2 cellular contexts compared by ENCODE assay signal in genomic region chr7:20786779-20787651, GRCh38.
A peak's percentile ranks its signal among the peaks of the same experiment; 100 is the strongest.
TF ChIP-seq lines count a peak whose summit lies in the region.

Gene SP8 (minus strand): TSS chr7:20786886. CDS start chr7:20786798, 88 bp downstream.

TF ChIP-seq in A549, 52 proteins besides CTCF, POLR2A, EP300 and RAD21 (continued from another document):
- no peak for TF ChIP-seq HMGXB4 (CRISPR knock-in tag; IDR thresholded peaks at IDR 0.05; ENCODE audit: borderline replicate concordance)

TF ChIP-seq in K562, 482 proteins besides CTCF, POLR2A, EP300 and RAD21 (continued from another document and continues in another):
- TF ChIP-seq BRD9 (IDR thresholded peaks at IDR 0.05; ENCODE audit: low read depth, partially characterized antibody) (peak; percentile 50), NUFIP1 (IDR thresholded peaks at IDR 0.05; ENCODE audit: partially characterized antibody) (no peak), BRD4 (IDR thresholded peaks at IDR 0.05) (no peak), MLX (CRISPR knock-in tag; conservative IDR thresholded peaks at IDR 0.05) (no peak), GABPA (tag; conservative IDR thresholded peaks at IDR 0.05; ENCODE audit: low read depth) (no peak), ZNF134 (CRISPR knock-in tag; conservative IDR thresholded peaks at IDR 0.05) (no peak), E2F1 (CRISPR knock-in tag; IDR thresholded peaks at IDR 0.05) (peak; percentile 58; the same call in 1 of the 2 replicates), PHF20 (IDR thresholded peaks at IDR 0.05; ENCODE audit: partially characterized antibody) (peak; percentile 84), ELF2 (CRISPR knock-in tag; IDR thresholded peaks at IDR 0.05) (no peak), E2F3 (CRISPR knock-in tag; IDR thresholded peaks at IDR 0.05) (no peak), ELK3 (CRISPR knock-in tag; IDR thresholded peaks at IDR 0.05) (no peak), CREM (IDR thresholded peaks at IDR 0.05; ENCODE audit: low read depth) (peak; percentile 91), ZNF165 (CRISPR knock-in tag; IDR thresholded peaks at IDR 0.05; ENCODE audit: borderline replicate concordance) (no peak), RBM25 (IDR thresholded peaks at IDR 0.05; ENCODE audit: low read depth, low read length, severe bottlenecking) (peak; percentile 9), POLR2B (IDR thresholded peaks at IDR 0.05; ENCODE audit: low read depth, partially characterized antibody) (peak; percentile 60), MTA1 (IDR thresholded peaks at IDR 0.05; ENCODE audit: borderline replicate concordance) (peak; percentile 88), EP400 (IDR thresholded peaks at IDR 0.05) (peak; percentile 69), ZC3H4 (CRISPR knock-in tag; IDR thresholded peaks at IDR 0.05; ENCODE audit: borderline replicate concordance) (no peak), LCOR (CRISPR knock-in tag; IDR thresholded peaks at IDR 0.05) (no peak), U2AF1 (optimal IDR thresholded peaks at IDR 0.05; ENCODE audit: low read depth, low read length) (no peak), ARID2 (IDR thresholded peaks at IDR 0.05) (peak; percentile 69), PHF21A (IDR thresholded peaks at IDR 0.05; ENCODE audit: borderline replicate concordance, low read depth) (peak; percentile 62; the same call in 1 of the 2 replicates), RB1 (IDR thresholded peaks at IDR 0.05; ENCODE audit: low read depth) (peak; percentile 63; the same call in 1 of the 2 replicates), ZKSCAN3 (CRISPR knock-in tag; IDR thresholded peaks at IDR 0.05) (no peak), SNAPC5 (CRISPR knock-in tag; IDR thresholded peaks at IDR 0.05) (no peak), SMARCA5 (IDR thresholded peaks at IDR 0.05) (peak; percentile 67; the same call in 1 of the 2 replicates), HMGN3 (IDR thresholded peaks at IDR 0.05; ENCODE audit: borderline replicate concordance, extremely low read depth, insufficient read length, low read depth, low read length) (peak; percentile 27), VEZF1 (CRISPR knock-in tag; IDR thresholded peaks at IDR 0.05) (peak; percentile 97), ID3 (CRISPR knock-in tag; IDR thresholded peaks at IDR 0.05) (no peak), ID3 (tag; IDR thresholded peaks at IDR 0.05) (no peak), PRDM10 (IDR thresholded peaks at IDR 0.05; ENCODE audit: partially characterized antibody) (peak; percentile 25), CREB1 (IDR thresholded peaks at IDR 0.05) (peak; percentile 91), CREB1 (CRISPR knock-in tag; IDR thresholded peaks at IDR 0.05) (peak; percentile 49; the same call in 1 of the 2 replicates), FOXJ2 (tag; IDR thresholded peaks at IDR 0.05) (peak; percentile 17; the same call in 1 of the 2 replicates), PREB (CRISPR knock-in tag; IDR thresholded peaks at IDR 0.05) (no peak), BRF2 (IDR thresholded peaks at IDR 0.05; ENCODE audit: borderline replicate concordance, insufficient read depth, insufficient read length) (no peak), NR3C1 (CRISPR knock-in tag; IDR thresholded peaks at IDR 0.05) (no peak), SP2 (IDR thresholded peaks at IDR 0.05; ENCODE audit: extremely low read depth, low read depth, low read length, poor library complexity, severe bottlenecking) (no peak), KLF6 (CRISPR knock-in tag; IDR thresholded peaks at IDR 0.05; ENCODE audit: borderline replicate concordance) (no peak), GATAD2A (IDR thresholded peaks at IDR 0.05) (peak; percentile 80; the same call in 1 of the 2 replicates), CCNT2 (IDR thresholded peaks at IDR 0.05; ENCODE audit: borderline replicate concordance, extremely low read depth, insufficient read length, low read depth, low read length) (peak; percentile 84), ASH1L (IDR thresholded peaks at IDR 0.05; ENCODE audit: borderline replicate concordance, low read depth, partially characterized antibody) (peak; percentile 29), ILF3 (IDR thresholded peaks at IDR 0.05; ENCODE audit: borderline replicate concordance) (no peak), ZC3H11A (IDR thresholded peaks at IDR 0.05; ENCODE audit: low read depth, low read length) (no peak), FOXK1 (CRISPR knock-in tag; IDR thresholded peaks at IDR 0.05; ENCODE audit: borderline replicate concordance) (0 out of 2 replicates have a peak, but pooled peaks have one; percentile 39), ZNF445 (CRISPR knock-in tag; IDR thresholded peaks at IDR 0.05; ENCODE audit: low read depth) (no peak), ZNF232 (CRISPR knock-in tag; IDR thresholded peaks at IDR 0.05) (no peak), GTF2E2 (tag; IDR thresholded peaks at IDR 0.05) (no peak), MYC (IDR thresholded peaks at IDR 0.05; ENCODE audit: low read depth, low read length) (peak; percentile 37; the same call in 1 of the 2 replicates), MYC (CRISPR knock-in tag; IDR thresholded peaks at IDR 0.05; ENCODE audit: borderline replicate concordance, low read depth) (no peak), ZZZ3 (IDR thresholded peaks at IDR 0.05) (no peak), ZEB2 (IDR thresholded peaks at IDR 0.05) (peak; percentile 74), ZNF384 (IDR thresholded peaks at IDR 0.05; ENCODE audit: low read depth, low read length) (no peak), NFRKB (IDR thresholded peaks at IDR 0.05; ENCODE audit: low read depth) (peak; percentile 69; the same call in 1 of the 2 replicates), NCOA1 (IDR thresholded peaks at IDR 0.05; ENCODE audit: low read depth) (peak; percentile 63; the same call in 1 of the 2 replicates), MCM2 (IDR thresholded peaks at IDR 0.05; ENCODE audit: low read depth) (no peak), MAX (CRISPR knock-in tag; IDR thresholded peaks at IDR 0.05) (peak; percentile 31; the same call in 1 of the 2 replicates), TAF1 (IDR thresholded peaks at IDR 0.05; ENCODE audit: control insufficient read depth, extremely low read depth, insufficient read depth, low read length, severe bottlenecking) (no peak), ZBED1 (IDR thresholded peaks at IDR 0.05) (no peak), ZNF324 (CRISPR knock-in tag; IDR thresholded peaks at IDR 0.05) (no peak), ZBTB33 (CRISPR knock-in tag; IDR thresholded peaks at IDR 0.05) (no peak), ZNF224 (CRISPR knock-in tag; IDR thresholded peaks at IDR 0.05) (no peak), PRMT5 (CRISPR knock-in tag; IDR thresholded peaks at IDR 0.05) (no peak), TFAM (CRISPR knock-in tag; conservative IDR thresholded peaks at IDR 0.05) (no peak)
